In the genomic region with DNA sequence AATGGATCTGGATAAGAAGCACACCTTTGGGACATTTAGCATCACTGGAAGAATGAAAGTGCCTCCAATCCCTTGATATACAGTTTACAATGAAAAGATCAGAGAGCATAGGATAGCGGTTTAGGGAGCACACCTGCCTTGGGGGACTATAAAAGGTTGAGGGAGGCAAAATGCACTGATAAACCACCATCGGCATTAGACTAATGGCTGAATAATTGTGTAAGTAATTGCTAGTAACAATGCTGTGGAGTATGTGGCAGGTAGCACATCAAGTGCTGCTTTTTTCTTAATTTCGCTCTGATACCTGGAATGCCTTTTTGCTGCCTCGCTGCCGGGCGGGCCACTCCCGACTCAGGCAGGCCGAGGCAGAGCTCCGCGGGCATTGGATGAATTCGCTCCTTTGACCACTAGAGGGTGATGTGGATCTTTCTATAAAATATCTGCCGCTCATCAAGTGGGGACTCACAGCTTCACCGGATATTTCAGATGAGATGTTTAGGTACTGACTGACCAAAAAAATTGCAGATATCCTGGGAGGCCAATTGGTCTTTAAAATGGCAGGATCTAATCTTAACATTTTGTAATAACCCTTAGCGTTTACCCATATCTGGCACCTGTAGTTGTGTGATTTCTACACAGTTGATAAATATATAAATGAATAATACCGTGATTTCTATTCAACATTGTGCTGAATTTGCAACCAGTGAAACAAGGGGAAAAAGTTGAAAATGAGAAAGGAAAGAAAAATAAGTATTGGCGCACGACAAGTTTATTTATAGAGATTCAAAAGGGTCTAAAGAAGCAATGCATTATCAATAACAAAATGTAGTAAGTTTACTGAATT, we compare ENCODE assay signal across 8 cellular contexts.
A peak's percentile ranks its signal among the peaks of the same experiment; 100 is the strongest.
DNase-seq lines count a peak whose midpoint lies in the region; ATAC-seq and TF ChIP-seq lines count a peak whose summit lies in the region.

No MANE protein-coding gene starts in this region.

- in situ Hi-C loops in GM23248 (cut with MboI): no loop called here

- DNase-seq in GM10248 (ENCODE audit: extremely low spot score) (peak; percentile 79), GM23248 (peak; percentile 75), RWPE2 (ENCODE audit: low spot score) (no peak), glomerular endothelial cell (ENCODE audit: extremely low read depth, low read depth, low spot score) (peak; percentile 42), posterior cingulate gyrus (peak; percentile 22 to 93 (median 56)), cortex of kidney (lab: John Stamatoyannopoulos, UW) (no peak)
- DNase-seq in activated naive CD4-positive, alpha-beta T cell (lab: John Stamatoyannopoulos, UW): peak in 3 of 4 experiments; percentile 7 to 26 (median 16)

- no peaks in the 10 kb centered on the region for H3K79me2 ChIP-seq in GM23248 (ENCODE audit: insufficient read depth)
- H3K79me2 ChIP-seq in KMS-11 (ENCODE audit: insufficient read depth, low read depth): no peaks in the 10 kb centered on the region

- peaks cover 20% of the 10 kb centered on the region for H3K27me3 ChIP-seq in GM23248 (replicated peaks; ENCODE audit: insufficient read depth)
- H3K27me3 ChIP-seq in KMS-11 (ENCODE audit: insufficient read depth, low read depth): no peaks in the 10 kb centered on the region
- no peaks in the 10 kb centered on the region for H3K27me3 ChIP-seq in RWPE2 (ENCODE audit: insufficient read depth, poor library complexity, severe bottlenecking)

- WGBS in GM23248 (ENCODE audit: low coverage in 1 of 2, low lambda C conversion rate in 2 of 2, missing lambda C conversion rate in 2 of 2), 2 experiments: 16 to 17% methylated on average over 17 of the region's 17 CpGs

- peak overlapping the region; percentile 2; the same call in 1 of the 2 replicates for H2AFZ ChIP-seq in GM23248
- H2AFZ ChIP-seq in KMS-11 (ENCODE audit: low read depth): peak overlapping the region; percentile 45

- H3K36me3 ChIP-seq in GM23248 (ENCODE audit: low read depth) (no peaks in the 10 kb centered on the region), KMS-11 (ENCODE audit: insufficient read depth) (no peaks in the 10 kb centered on the region), RWPE2 (ENCODE audit: low read depth) (no peaks in the 10 kb centered on the region)

- TF ChIP-seq CTCF in GM10248 (IDR thresholded peaks at IDR 0.05; ENCODE audit: control extremely low read depth, extremely low read depth, low read depth, missing control alignments): peak; percentile 79
- TF ChIP-seq CTCF in KMS-11 (conservative IDR thresholded peaks at IDR 0.05; ENCODE audit: low read depth, low read length): peak; percentile 95
- peak; percentile 89 for TF ChIP-seq CTCF in RWPE2 (IDR thresholded peaks at IDR 0.05; ENCODE audit: poor library complexity, severe bottlenecking)

- H3K4me3 ChIP-seq in GM23248 (no peak overlapping the region), KMS-11 (IDR thresholded peaks at IDR 0.05; ENCODE audit: insufficient read depth, low read depth, low read length) (no peak overlapping the region), RWPE2 (ENCODE audit: severe bottlenecking) (no peak overlapping the region)

- POLR2A ChIA-PET in GM10248 (lab: Yijun Ruan, JAX): interaction anchor here (0.5 kb wide), 1 partner anchor 175 kb away, joined by 3 read pairs; no protein-coding TSS in a partner anchor

- ATAC-seq in RWPE2 (ENCODE audit: low read depth): peak; percentile 95

- H3F3A ChIP-seq in GM23248 (ENCODE audit: insufficient read depth): no peaks in the 10 kb centered on the region

- no peaks in the 10 kb centered on the region for H3K4me1 ChIP-seq in GM23248 (ENCODE audit: insufficient read depth)
- peaks cover 4% of the 10 kb centered on the region for H3K4me1 ChIP-seq in KMS-11 (ENCODE audit: low read depth, poor library complexity, severe bottlenecking)
- H3K4me1 ChIP-seq in RWPE2 (ENCODE audit: insufficient read depth, poor library complexity, severe bottlenecking): no peaks in the 10 kb centered on the region

- CTCF ChIA-PET in GM10248 (lab: Yijun Ruan, JAX): interaction anchor here (0.5 to 11.1 kb wide), 49 partner anchors 11 to 582 kb away, joined by 3 to 214 read pairs (median 4); no protein-coding TSS in a partner anchor

- H3K27ac ChIP-seq in GM23248 (no peak overlapping the region), KMS-11 (no peak overlapping the region), RWPE2 (ENCODE audit: poor library complexity, severe bottlenecking) (no peak overlapping the region)

- H4K20me1 ChIP-seq in GM23248 (ENCODE audit: insufficient read depth) (no peaks in the 10 kb centered on the region), KMS-11 (ENCODE audit: insufficient read depth) (no peaks in the 10 kb centered on the region)

- H3K9me3 ChIP-seq in GM23248 (ENCODE audit: low read depth): no peaks in the 10 kb centered on the region
- H3K9me3 ChIP-seq in RWPE2 (ENCODE audit: severe bottlenecking): no peaks in the 10 kb centered on the region

- intact Hi-C loops in posterior cingulate gyrus (cut with DNase I): loop anchor here (1.0 kb wide), 1 partner anchor 151 kb away; no protein-coding TSS in a partner anchor

- H3K4me2 ChIP-seq in GM23248 (ENCODE audit: unreplicated experiment) (no peak overlapping the region), KMS-11 (no peak overlapping the region; the same call in 1 of the 2 replicates)

- H3K9ac ChIP-seq in GM23248: no peak overlapping the region
- H3K9ac ChIP-seq in KMS-11: no peak overlapping the region

- H3K9me2 ChIP-seq in GM23248 (ENCODE audit: insufficient read depth): no peaks in the 10 kb centered on the region

Comparison
In these comparisons a context has a peak if more than half of its experiments do, and no peak if none do; other contexts are left out.
1. DNase-seq: peak in GM10248 (single experiment), GM23248 (single experiment), activated naive CD4-positive, alpha-beta T cell (3 of 4), glomerular endothelial cell (single experiment) and posterior cingulate gyrus (10 of 10); none in RWPE2 (single experiment) and cortex of kidney (single experiment).
2. Peak in every context shown above with its lines, with median percentiles within 50 percentile points of each other: CTCF ChIP-seq.